ENCODE assay signal across 1 cellular context in genomic region chr15:40108855-40109735, GRCh38.
TF ChIP-seq lines count a peak whose summit lies in the region.

A gene with protein sequence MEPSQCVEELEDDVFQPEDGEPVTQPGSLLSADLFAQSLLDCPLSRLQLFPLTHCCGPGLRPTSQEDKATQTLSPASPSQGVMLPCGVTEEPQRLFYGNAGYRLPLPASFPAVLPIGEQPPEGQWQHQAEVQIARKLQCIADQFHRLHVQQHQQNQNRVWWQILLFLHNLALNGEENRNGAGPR (minus strand): TSS chr15:40108879. CDS start chr15:40106086, 2,793 bp downstream.

TF ChIP-seq in HepG2, 621 proteins besides CTCF, POLR2A, EP300 and RAD21 (continued from another document and continues in another):
- TF ChIP-seq TRAFD1 (CRISPR knock-in tag; IDR thresholded peaks at IDR 0.05; ENCODE audit: borderline replicate concordance) (no peak), PAXIP1 (CRISPR knock-in tag; conservative IDR thresholded peaks at IDR 0.05) (0 out of 2 replicates have a peak, but pooled peaks have one; percentile 69), KMT2A (CRISPR knock-in tag; IDR thresholded peaks at IDR 0.05) (peak; percentile 72; the same call in 1 of the 2 replicates), ZNF598 (CRISPR knock-in tag; IDR thresholded peaks at IDR 0.05; ENCODE audit: borderline replicate concordance) (peak; percentile 34; the same call in 1 of the 2 replicates), GABPB1 (CRISPR knock-in tag; IDR thresholded peaks at IDR 0.05) (peak; percentile 54), ZNF670 (CRISPR knock-in tag; IDR thresholded peaks at IDR 0.05; ENCODE audit: borderline replicate concordance) (no peak), KDM3A (CRISPR knock-in tag; IDR thresholded peaks at IDR 0.05; ENCODE audit: low read depth) (no peak), IRX3 (CRISPR knock-in tag; IDR thresholded peaks at IDR 0.05; ENCODE audit: borderline replicate concordance, low read depth) (no peak), ARNT (IDR thresholded peaks at IDR 0.05) (no peak), KLF11 (CRISPR knock-in tag; IDR thresholded peaks at IDR 0.05) (peak; percentile 49; the same call in 1 of the 2 replicates), XRCC5 (optimal IDR thresholded peaks at IDR 0.05; ENCODE audit: low read length) (peak; percentile 99), ZNF430 (CRISPR knock-in tag; IDR thresholded peaks at IDR 0.05) (peak; percentile 84), HMGA1 (CRISPR knock-in tag; conservative IDR thresholded peaks at IDR 0.05) (no peak), RELA (CRISPR knock-in tag; IDR thresholded peaks at IDR 0.05) (no peak), THAP9 (CRISPR knock-in tag; IDR thresholded peaks at IDR 0.05; ENCODE audit: borderline replicate concordance) (0 out of 2 replicates have a peak, but pooled peaks have one; percentile 31), SNAI1 (CRISPR knock-in tag; IDR thresholded peaks at IDR 0.05; ENCODE audit: borderline replicate concordance) (no peak), ZNF564 (CRISPR knock-in tag; IDR thresholded peaks at IDR 0.05) (no peak), SOX5 (CRISPR knock-in tag; IDR thresholded peaks at IDR 0.05; ENCODE audit: borderline replicate concordance) (peak; percentile 76), HNF4A (CRISPR knock-in tag; IDR thresholded peaks at IDR 0.05) (no peak; the same call in 1 of the 2 replicates), ZNF383 (CRISPR knock-in tag; IDR thresholded peaks at IDR 0.05; ENCODE audit: borderline replicate concordance) (no peak), NFKB2 (CRISPR knock-in tag; IDR thresholded peaks at IDR 0.05; ENCODE audit: borderline replicate concordance) (0 out of 2 replicates have a peak, but pooled peaks have one; percentile 51), ZNF839 (CRISPR knock-in tag; IDR thresholded peaks at IDR 0.05; ENCODE audit: borderline replicate concordance) (no peak), ZFP82 (CRISPR knock-in tag; IDR thresholded peaks at IDR 0.05; ENCODE audit: borderline replicate concordance) (no peak), CERS6 (CRISPR knock-in tag; IDR thresholded peaks at IDR 0.05) (no peak), GFI1 (CRISPR knock-in tag; IDR thresholded peaks at IDR 0.05; ENCODE audit: borderline replicate concordance) (no peak), ELF1 (CRISPR knock-in tag; IDR thresholded peaks at IDR 0.05) (peak; percentile 42), ZNF138 (CRISPR knock-in tag; IDR thresholded peaks at IDR 0.05; ENCODE audit: low read depth) (0 out of 2 replicates have a peak, but pooled peaks have one; percentile 28), ZKSCAN8 (CRISPR knock-in tag; IDR thresholded peaks at IDR 0.05; ENCODE audit: borderline replicate concordance) (no peak), ZNF232 (CRISPR knock-in tag; IDR thresholded peaks at IDR 0.05; ENCODE audit: borderline replicate concordance) (peak; percentile 61; the same call in 1 of the 2 replicates), PPARG (CRISPR knock-in tag; conservative IDR thresholded peaks at IDR 0.05) (0 out of 2 replicates have a peak, but pooled peaks have one; percentile 47), ZNF446 (CRISPR knock-in tag; IDR thresholded peaks at IDR 0.05) (no peak), FOXO1 (CRISPR knock-in tag; IDR thresholded peaks at IDR 0.05) (peak; percentile 58; the same call in 1 of the 2 replicates), RFX3 (CRISPR knock-in tag; IDR thresholded peaks at IDR 0.05) (peak; percentile 46; the same call in 1 of the 2 replicates), MTA3 (CRISPR knock-in tag; IDR thresholded peaks at IDR 0.05) (no peak), ZBTB20 (CRISPR knock-in tag; IDR thresholded peaks at IDR 0.05; ENCODE audit: borderline replicate concordance, low read depth) (no peak; the same call in 1 of the 2 replicates), ZMYM3 (CRISPR knock-in tag; IDR thresholded peaks at IDR 0.05) (peak; percentile 75; the same call in 1 of the 2 replicates), ZNF691 (CRISPR knock-in tag; IDR thresholded peaks at IDR 0.05; ENCODE audit: borderline replicate concordance, low read depth) (0 out of 2 replicates have a peak, but pooled peaks have one; percentile 20), DNMT3B (CRISPR knock-in tag; conservative IDR thresholded peaks at IDR 0.05) (peak; percentile 58; the same call in 1 of the 2 replicates), SAFB2 (CRISPR knock-in tag; IDR thresholded peaks at IDR 0.05; ENCODE audit: borderline replicate concordance, low read depth) (no peak), ZNF318 (CRISPR knock-in tag; IDR thresholded peaks at IDR 0.05) (no peak)
- TF ChIP-seq, protein P1, sequence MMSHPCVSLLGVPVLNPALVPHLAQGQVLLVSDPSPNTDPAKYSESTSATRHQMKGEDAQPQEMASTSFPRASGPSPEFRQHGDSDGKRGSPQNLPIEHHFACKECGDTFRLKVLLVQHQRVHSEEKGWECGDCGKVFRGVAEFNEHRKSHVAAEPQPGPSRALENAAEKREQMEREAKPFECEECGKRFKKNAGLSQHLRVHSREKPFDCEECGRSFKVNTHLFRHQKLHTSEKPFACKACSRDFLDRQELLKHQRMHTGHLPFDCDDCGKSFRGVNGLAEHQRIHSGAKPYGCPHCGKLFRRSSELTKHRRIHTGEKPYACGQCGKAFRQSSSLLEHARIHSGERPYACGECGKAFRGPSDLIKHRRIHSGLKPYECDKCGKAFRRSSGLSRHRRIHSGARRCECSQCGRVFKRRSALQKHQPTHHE (CRISPR knock-in tag; IDR thresholded peaks at IDR 0.05; ENCODE audit: borderline replicate concordance), result no peak
- TF ChIP-seq, protein P2, sequence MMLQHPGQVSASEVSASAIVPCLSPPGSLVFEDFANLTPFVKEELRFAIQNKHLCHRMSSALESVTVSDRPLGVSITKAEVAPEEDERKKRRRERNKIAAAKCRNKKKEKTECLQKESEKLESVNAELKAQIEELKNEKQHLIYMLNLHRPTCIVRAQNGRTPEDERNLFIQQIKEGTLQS (CRISPR knock-in tag; IDR thresholded peaks at IDR 0.05), result peak; percentile 31; the same call in 1 of the 2 replicates
